Comparison of ENCODE assay signal across 1 cellular context in genomic region chr17:81002409-81003361, GRCh38.
A peak's percentile ranks its signal among the peaks of the same experiment; 100 is the strongest.
TF ChIP-seq lines count a peak whose summit lies in the region.

No MANE protein-coding gene starts in this region.

TF ChIP-seq in HEK293, 187 proteins besides CTCF, POLR2A, EP300 and RAD21 (continued from another document):
- TF ChIP-seq, protein P1, sequence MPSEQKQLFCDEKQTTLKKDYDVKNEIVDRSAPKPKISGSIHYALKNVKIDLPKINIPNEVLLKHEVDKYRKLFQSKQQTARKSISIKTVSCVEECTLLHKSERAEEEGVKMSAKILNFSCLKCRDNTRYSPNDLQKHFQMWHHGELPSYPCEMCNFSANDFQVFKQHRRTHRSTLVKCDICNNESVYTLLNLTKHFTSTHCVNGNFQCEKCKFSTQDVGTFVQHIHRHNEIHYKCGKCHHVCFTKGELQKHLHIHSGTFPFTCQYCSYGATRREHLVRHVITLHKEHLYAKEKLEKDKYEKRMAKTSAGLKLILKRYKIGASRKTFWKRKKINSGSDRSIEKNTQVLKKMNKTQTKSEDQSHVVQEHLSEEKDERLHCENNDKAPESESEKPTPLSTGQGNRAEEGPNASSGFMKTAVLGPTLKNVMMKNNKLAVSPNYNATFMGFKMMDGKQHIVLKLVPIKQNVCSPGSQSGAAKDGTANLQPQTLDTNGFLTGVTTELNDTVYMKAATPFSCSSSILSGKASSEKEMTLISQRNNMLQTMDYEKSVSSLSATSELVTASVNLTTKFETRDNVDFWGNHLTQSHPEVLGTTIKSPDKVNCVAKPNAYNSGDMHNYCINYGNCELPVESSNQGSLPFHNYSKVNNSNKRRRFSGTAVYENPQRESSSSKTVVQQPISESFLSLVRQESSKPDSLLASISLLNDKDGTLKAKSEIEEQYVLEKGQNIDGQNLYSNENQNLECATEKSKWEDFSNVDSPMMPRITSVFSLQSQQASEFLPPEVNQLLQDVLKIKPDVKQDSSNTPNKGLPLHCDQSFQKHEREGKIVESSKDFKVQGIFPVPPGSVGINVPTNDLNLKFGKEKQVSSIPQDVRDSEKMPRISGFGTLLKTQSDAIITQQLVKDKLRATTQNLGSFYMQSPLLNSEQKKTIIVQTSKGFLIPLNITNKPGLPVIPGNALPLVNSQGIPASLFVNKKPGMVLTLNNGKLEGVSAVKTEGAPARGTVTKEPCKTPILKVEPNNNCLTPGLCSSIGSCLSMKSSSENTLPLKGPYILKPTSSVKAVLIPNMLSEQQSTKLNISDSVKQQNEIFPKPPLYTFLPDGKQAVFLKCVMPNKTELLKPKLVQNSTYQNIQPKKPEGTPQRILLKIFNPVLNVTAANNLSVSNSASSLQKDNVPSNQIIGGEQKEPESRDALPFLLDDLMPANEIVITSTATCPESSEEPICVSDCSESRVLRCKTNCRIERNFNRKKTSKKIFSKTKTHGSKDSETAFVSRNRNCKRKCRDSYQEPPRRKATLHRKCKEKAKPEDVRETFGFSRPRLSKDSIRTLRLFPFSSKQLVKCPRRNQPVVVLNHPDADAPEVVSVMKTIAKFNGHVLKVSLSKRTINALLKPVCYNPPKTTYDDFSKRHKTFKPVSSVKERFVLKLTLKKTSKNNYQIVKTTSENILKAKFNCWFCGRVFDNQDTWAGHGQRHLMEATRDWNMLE (tag by site-specific recombination; conservative IDR thresholded peaks at IDR 0.05; ENCODE audit: low read depth) = no peak
- TF ChIP-seq, protein P2, sequence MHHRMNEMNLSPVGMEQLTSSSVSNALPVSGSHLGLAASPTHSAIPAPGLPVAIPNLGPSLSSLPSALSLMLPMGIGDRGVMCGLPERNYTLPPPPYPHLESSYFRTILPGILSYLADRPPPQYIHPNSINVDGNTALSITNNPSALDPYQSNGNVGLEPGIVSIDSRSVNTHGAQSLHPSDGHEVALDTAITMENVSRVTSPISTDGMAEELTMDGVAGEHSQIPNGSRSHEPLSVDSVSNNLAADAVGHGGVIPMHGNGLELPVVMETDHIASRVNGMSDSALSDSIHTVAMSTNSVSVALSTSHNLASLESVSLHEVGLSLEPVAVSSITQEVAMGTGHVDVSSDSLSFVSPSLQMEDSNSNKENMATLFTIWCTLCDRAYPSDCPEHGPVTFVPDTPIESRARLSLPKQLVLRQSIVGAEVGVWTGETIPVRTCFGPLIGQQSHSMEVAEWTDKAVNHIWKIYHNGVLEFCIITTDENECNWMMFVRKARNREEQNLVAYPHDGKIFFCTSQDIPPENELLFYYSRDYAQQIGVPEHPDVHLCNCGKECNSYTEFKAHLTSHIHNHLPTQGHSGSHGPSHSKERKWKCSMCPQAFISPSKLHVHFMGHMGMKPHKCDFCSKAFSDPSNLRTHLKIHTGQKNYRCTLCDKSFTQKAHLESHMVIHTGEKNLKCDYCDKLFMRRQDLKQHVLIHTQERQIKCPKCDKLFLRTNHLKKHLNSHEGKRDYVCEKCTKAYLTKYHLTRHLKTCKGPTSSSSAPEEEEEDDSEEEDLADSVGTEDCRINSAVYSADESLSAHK (tag by site-specific recombination; IDR thresholded peaks at IDR 0.05) = no peak
- TF ChIP-seq REST (tag by site-specific recombination; IDR thresholded peaks at IDR 0.05) = no peak
- peak; percentile 56 for TF ChIP-seq ZIC2 (tag by site-specific recombination; IDR thresholded peaks at IDR 0.05)
- TF ChIP-seq ZSCAN23 (tag by site-specific recombination; IDR thresholded peaks at IDR 0.05) = no peak
- peak; percentile 75 for TF ChIP-seq FEZF1 (tag by site-specific recombination; IDR thresholded peaks at IDR 0.05)
- TF ChIP-seq, protein P3, sequence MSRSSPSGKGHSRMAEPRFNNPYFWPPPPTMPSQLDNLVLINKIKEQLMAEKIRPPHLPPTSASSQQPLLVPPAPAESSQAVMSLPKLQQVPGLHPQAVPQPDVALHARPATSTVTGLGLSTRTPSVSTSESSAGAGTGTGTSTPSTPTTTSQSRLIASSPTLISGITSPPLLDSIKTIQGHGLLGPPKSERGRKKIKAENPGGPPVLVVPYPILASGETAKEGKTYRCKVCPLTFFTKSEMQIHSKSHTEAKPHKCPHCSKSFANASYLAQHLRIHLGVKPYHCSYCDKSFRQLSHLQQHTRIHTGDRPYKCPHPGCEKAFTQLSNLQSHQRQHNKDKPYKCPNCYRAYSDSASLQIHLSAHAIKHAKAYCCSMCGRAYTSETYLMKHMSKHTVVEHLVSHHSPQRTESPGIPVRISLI (tag by site-specific recombination; IDR thresholded peaks at IDR 0.05) = no peak
- no peak for TF ChIP-seq ZBTB48 (tag by site-specific recombination; IDR thresholded peaks at IDR 0.05)
- no peak for TF ChIP-seq ZNF10 (tag by site-specific recombination; IDR thresholded peaks at IDR 0.05)
- TF ChIP-seq ZNF580 (tag by site-specific recombination; IDR thresholded peaks at IDR 0.05) = no peak
- peak; percentile 27; the same call in 1 of the 2 replicates for TF ChIP-seq ZNF76 (tag by site-specific recombination; IDR thresholded peaks at IDR 0.05; ENCODE audit: borderline replicate concordance, low read depth)
- no peak for TF ChIP-seq ZNF585B (tag by site-specific recombination; IDR thresholded peaks at IDR 0.05)
- TF ChIP-seq GLIS2 (tag by site-specific recombination; IDR thresholded peaks at IDR 0.05) = peak; percentile 55
- TF ChIP-seq ZFP37 (tag by site-specific recombination; IDR thresholded peaks at IDR 0.05) = no peak
- TF ChIP-seq ZNF624 (tag by site-specific recombination; IDR thresholded peaks at IDR 0.05) = no peak
- no peak for TF ChIP-seq ZNF302 (tag by site-specific recombination; IDR thresholded peaks at IDR 0.05; ENCODE audit: low read depth)
- TF ChIP-seq ZSCAN5A (tag by site-specific recombination; IDR thresholded peaks at IDR 0.05) = no peak
- 0 out of 2 replicates have a peak, but pooled peaks have one; percentile 12 for TF ChIP-seq KLF9 (tag by site-specific recombination; IDR thresholded peaks at IDR 0.05; ENCODE audit: low read depth)
